Comparison of ENCODE assay signal across 9 cellular contexts in the genomic region with DNA sequence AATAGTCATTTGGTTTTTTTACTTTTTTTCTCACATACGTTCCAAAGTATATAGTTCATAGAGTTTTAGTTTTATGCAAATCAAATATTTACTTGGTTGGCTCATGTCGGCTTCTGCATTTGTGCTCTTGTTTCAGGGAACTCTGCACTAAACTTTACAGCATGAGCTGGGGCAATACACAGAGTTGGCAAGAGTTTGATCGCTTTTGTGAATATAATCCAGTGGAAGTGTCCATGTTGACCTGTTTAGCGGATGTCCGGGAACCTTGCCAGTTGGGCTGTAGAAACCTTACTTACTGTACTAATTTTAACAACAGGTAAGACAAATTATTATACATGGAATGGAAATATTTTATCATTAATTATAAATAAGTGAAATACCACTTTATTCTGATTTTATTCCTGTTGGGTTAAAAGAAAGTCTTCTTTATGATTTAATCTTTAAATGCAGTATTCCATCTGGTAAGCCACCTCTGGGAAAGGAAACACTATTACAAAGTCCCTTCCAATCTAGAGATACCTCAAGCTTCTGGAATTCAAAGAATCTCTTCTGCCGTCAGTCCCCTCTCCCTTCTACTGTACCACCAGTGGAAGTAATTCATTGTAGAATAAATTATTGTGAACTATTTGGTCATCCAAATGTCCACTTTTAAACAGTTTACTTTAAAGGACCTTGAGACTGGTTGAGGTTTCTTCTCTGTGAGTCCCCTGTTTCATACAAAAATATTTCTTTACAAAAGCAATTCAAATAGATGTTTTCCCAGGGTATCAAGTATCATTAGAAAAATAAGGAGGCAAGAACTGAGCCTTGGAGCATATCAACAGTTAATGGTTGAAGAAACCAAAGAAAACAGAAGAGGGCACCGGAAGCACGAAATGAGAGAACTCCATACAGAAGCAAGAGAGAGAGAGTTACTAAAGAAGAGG. TPM values are rescaled to one million over a fixed set of nuclear protein-coding genes. Genes with fewer than 3 reads are reported as not detected.
A peak's percentile ranks its signal among the peaks of the same experiment; 100 is the strongest.
DNase-seq lines count a peak whose midpoint lies in the region; ATAC-seq and TF ChIP-seq lines count a peak whose summit lies in the region.
"Had no signal": no experiment of that assay in that cellular context is flagged by ENCODE, and none has a peak within 500 bp of the region (broad histone marks: within the 10 kb centered on the region; RNA-seq: fewer than 3 reads in every experiment).

No MANE protein-coding gene starts in this region.

- no peaks in the 10 kb centered on the region for H3K27me3 ChIP-seq in BJ (ENCODE audit: control insufficient read depth, insufficient read depth, low read length)

- CTCF ChIA-PET in BJ (lab: Yijun Ruan, JAX), result interaction anchor here (1.8 to 2.9 kb wide), 3 partner anchors 11 to 99 kb away, joined by 5 to 13 read pairs (median 8); a partner anchor contains a TSS

- POLR2A ChIA-PET in BJ (lab: Charles Lee), result no interaction called here

- no peak overlapping the region for H3K4me3 Mint-ChIP-seq in mesothelial cell of epicardium

- TF ChIP-seq CTCF in BJ (IDR thresholded peaks at IDR 0.05; ENCODE audit: insufficient read depth, low read depth, low read length) (no peak), cardiac fibroblast (IDR thresholded peaks at IDR 0.05; ENCODE audit: low read depth, low read length) (no peak), mesothelial cell of epicardium (IDR thresholded peaks at IDR 0.05; ENCODE audit: unreplicated experiment) (no peak)

- H3K27ac Mint-ChIP-seq in mesothelial cell of epicardium, result peak overlapping the region; percentile 94

- peaks cover 4% of the 10 kb centered on the region for H3K9me3 Mint-ChIP-seq in mesothelial cell of epicardium

- H3K4me3 ChIP-seq in BJ (ENCODE audit: low read depth, low read length) (no peak overlapping the region), cardiac fibroblast (replicated peaks in 1 of 2; ENCODE audit: low read depth in 2 of 2, low read length in 2 of 2) (no peak overlapping the region)
- H3K4me3 ChIP-seq: GM12878 had no signal

- no peak for ATAC-seq in HG02623 (IDR thresholded peaks at IDR 0.05; ENCODE audit: unreplicated experiment)
- ATAC-seq: GM12878 had no signal

- H3K4me1 Mint-ChIP-seq in mesothelial cell of epicardium, result peaks cover 15% of the 10 kb centered on the region

- TF ChIP-seq RAD21 in Ishikawa (IDR thresholded peaks at IDR 0.05; ENCODE audit: low read depth), result peak; percentile 24

- no peaks in the 10 kb centered on the region for H3K27me3 Mint-ChIP-seq in mesothelial cell of epicardium (ENCODE audit: low read depth)

- peak; percentile 45 for DNase-seq in BJ (ENCODE audit: low read depth)
- peak; percentile 76 to 84 for DNase-seq in cardiac fibroblast (ENCODE audit: low read depth in 2 of 2)
- no peak for DNase-seq in mesothelial cell of epicardium (ENCODE audit: low spot score in 2 of 2, unreplicated experiment in 2 of 2)
- DNase-seq in NCI-H1694 (lab: John Stamatoyannopoulos, UW), result no peak
- DNase-seq in stimulated activated CD4-positive, alpha-beta T cell treated with anti-CD3 and anti-CD28 coated beads, Interleukin-4, amount 100 ng/mL, for 1 hour, result no peak
- DNase-seq in stimulated activated CD4-positive, alpha-beta T cell treated with anti-CD3 and anti-CD28 coated beads, Interleukin-2, amount 100 ng/mL, for 24 hours, result no peak

- no peak; the same call in 1 of the 2 replicates for TF ChIP-seq EP300 in Ishikawa (IDR thresholded peaks at IDR 0.05; ENCODE audit: borderline replicate concordance)

- peaks cover 19% of the 10 kb centered on the region for H3K36me3 Mint-ChIP-seq in mesothelial cell of epicardium

- H3K36me3 ChIP-seq in BJ (ENCODE audit: control insufficient read depth, insufficient read depth, low read length), result peaks cover 3% of the 10 kb centered on the region

TF ChIP-seq in Ishikawa, 13 proteins besides CTCF, POLR2A, EP300 and RAD21:
- no peak for TF ChIP-seq CREB1 (IDR thresholded peaks at IDR 0.05; ENCODE audit: low read depth)
- TF ChIP-seq TCF12 (IDR thresholded peaks at IDR 0.05; ENCODE audit: low read depth), result no peak
- no peak for TF ChIP-seq EGR1 (IDR thresholded peaks at IDR 0.05)
- peak; percentile 87 for TF ChIP-seq TEAD4 (IDR thresholded peaks at IDR 0.05)
- no peak for TF ChIP-seq ZBTB7A (IDR thresholded peaks at IDR 0.05; ENCODE audit: low read depth)
- no peak for TF ChIP-seq CEBPB (IDR thresholded peaks at IDR 0.05)
- TF ChIP-seq FOXM1 (IDR thresholded peaks at IDR 0.05; ENCODE audit: borderline replicate concordance, low read depth), result 0 out of 2 replicates have a peak, but pooled peaks have one; percentile 18
- TF ChIP-seq NFIC (IDR thresholded peaks at IDR 0.05), result peak; percentile 81
- no peak for TF ChIP-seq YY1 (IDR thresholded peaks at IDR 0.05; ENCODE audit: low read depth)
- TF ChIP-seq, protein P1, sequence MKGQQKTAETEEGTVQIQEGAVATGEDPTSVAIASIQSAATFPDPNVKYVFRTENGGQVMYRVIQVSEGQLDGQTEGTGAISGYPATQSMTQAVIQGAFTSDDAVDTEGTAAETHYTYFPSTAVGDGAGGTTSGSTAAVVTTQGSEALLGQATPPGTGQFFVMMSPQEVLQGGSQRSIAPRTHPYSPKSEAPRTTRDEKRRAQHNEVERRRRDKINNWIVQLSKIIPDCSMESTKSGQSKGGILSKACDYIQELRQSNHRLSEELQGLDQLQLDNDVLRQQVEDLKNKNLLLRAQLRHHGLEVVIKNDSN (IDR thresholded peaks at IDR 0.05), result no peak
- no peak for TF ChIP-seq TAF1 (IDR thresholded peaks at IDR 0.05; ENCODE audit: low read depth)
TF ChIP-seq in Ishikawa: peak in this region for 3.

RNA-seq across cellular contexts. Expression of a gene that starts 45.2 kb away (rescaled TPM):
- polyA plus RNA-seq in BJ (2011; rRNA removed), result 23.7 and 26.3 TPM in 2 replicates
- polyA minus RNA-seq in BJ (2011; rRNA and poly(A)+ RNA removed), result 13.6 and 20.3 TPM in 2 replicates
- 31.3 to 34.1 TPM (median 33.3 TPM) in 3 replicates for total RNA-seq in mesothelial cell of epicardium

RNA-seq across cellular contexts. Expression of a gene that starts 54.6 kb away (rescaled TPM):
- 59.8 and 72.8 TPM in 2 replicates for polyA plus RNA-seq in BJ (2011; rRNA removed)
- polyA minus RNA-seq in BJ (2011; rRNA and poly(A)+ RNA removed), result 30.5 and 34.5 TPM in 2 replicates
- total RNA-seq in mesothelial cell of epicardium, result 14.3 to 15.1 TPM (median 14.8 TPM) in 3 replicates

Comparison
In these comparisons a context has a peak if more than half of its experiments do, and no peak if none do; other contexts are left out.
1. DNase-seq: peak in BJ (single experiment) and cardiac fibroblast (2 of 2); none in mesothelial cell of epicardium (0 of 2), NCI-H1694 (single experiment), stimulated activated CD4-positive, alpha-beta T cell treated with anti-CD3 and anti-CD28 coated beads, Interleukin-4, amount 100 ng/mL, for 1 hour (single experiment) and stimulated activated CD4-positive, alpha-beta T cell treated with anti-CD3 and anti-CD28 coated beads, Interleukin-2, amount 100 ng/mL, for 24 hours (0 of 2).